ENCODE assay signal across 24 cellular contexts in the genomic region with DNA sequence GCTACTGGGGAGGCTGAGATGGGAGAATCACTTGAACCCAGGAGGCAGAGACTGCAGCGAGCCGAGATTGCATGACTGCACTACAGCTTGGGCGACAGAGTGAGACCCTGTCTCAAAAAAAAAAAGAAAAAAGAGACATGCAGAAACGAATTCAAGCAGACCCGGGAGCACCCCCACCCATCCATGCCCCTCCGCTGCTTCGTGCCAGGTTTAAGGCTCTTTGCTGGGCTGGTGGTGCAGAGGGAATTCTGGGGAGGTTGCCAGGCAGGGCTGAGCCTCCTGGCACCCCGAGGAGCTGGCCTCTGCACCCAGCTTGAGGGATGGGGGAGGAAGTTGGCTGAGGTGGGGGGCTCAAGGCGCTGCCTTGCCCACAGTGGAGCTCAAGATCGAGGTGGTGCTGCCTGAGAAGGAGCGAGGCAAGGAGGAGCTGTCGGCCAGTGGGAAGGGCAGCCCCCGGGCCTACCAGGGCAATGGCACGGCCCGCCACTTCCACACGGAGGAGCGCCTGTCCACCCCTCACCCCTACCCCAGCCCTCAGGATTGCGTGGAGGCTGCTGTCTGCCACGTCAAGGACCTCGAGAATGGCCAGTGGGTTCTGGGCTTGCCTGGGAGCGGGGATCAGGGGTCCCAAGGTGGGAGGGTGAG. TPM values are rescaled to one million over a fixed set of nuclear protein-coding genes. Genes with fewer than 3 reads are reported as not detected.
DNase-seq lines count a peak whose midpoint lies in the region; TF ChIP-seq lines count a peak whose summit lies in the region.
"Had no signal": no experiment of that assay in that cellular context is flagged by ENCODE, and none has a peak within 500 bp of the region (broad histone marks: within the 10 kb centered on the region; RNA-seq: fewer than 3 reads in every experiment).

No MANE protein-coding gene starts in this region.

- H3K36me3 Mint-ChIP-seq in brain (no peaks in the 10 kb centered on the region), mesothelial cell of epicardium (no peaks in the 10 kb centered on the region)
- H3K36me3 Mint-ChIP-seq: CD8-positive, alpha-beta memory T cell had no signal

- no peaks in the 10 kb centered on the region for H3K4me1 ChIP-seq in HEK293 (ENCODE audit: control insufficient read depth, insufficient read depth, low read length)
- H3K4me1 ChIP-seq in osteoblast (ENCODE audit: insufficient read depth, low read length), result no peaks in the 10 kb centered on the region

- no peak overlapping the region for H3K4me3 Mint-ChIP-seq in brain
- H3K4me3 Mint-ChIP-seq in mesothelial cell of epicardium, result no peak overlapping the region
- H3K4me3 Mint-ChIP-seq: CD8-positive, alpha-beta memory T cell; GM23338; H9; HFFc6 had no signal

- no peaks in the 10 kb centered on the region for H3K27me3 ChIP-seq in osteoblast (ENCODE audit: insufficient read depth, low read length)
- H3K27me3 ChIP-seq: MG63 had no signal

- H3K4me3 ChIP-seq in HEK293 (ENCODE audit: low read depth, low read length) (no peak overlapping the region), osteoblast (ENCODE audit: insufficient read depth, low read length) (no peak overlapping the region)
- H3K4me3 ChIP-seq: GM12878, GM23338, MG63 had no signal

- H2AFZ ChIP-seq in osteoblast (ENCODE audit: low read length), result no peak overlapping the region
- H2AFZ ChIP-seq: GM23338 had no signal

- no peak overlapping the region for H3K27ac ChIP-seq in HEK293 (ENCODE audit: extremely low read depth, low read depth, low read length)
- H3K27ac ChIP-seq in osteoblast (ENCODE audit: low read depth, low read length), result no peak overlapping the region
- H3K27ac ChIP-seq: C4-2B had no signal

- H4K20me1 ChIP-seq in osteoblast (ENCODE audit: insufficient read depth, low read length), result no peaks in the 10 kb centered on the region

- TF ChIP-seq CTCF in HEK293 (tag by site-specific recombination; IDR thresholded peaks at IDR 0.05) (no peak), brain (conservative IDR thresholded peaks at IDR 0.05) (no peak), osteoblast (IDR thresholded peaks at IDR 0.05; ENCODE audit: extremely low read depth, low read depth, low read length) (no peak), mesothelial cell of epicardium (IDR thresholded peaks at IDR 0.05; ENCODE audit: unreplicated experiment) (no peak)

- H3K36me3 ChIP-seq in HEK293 (ENCODE audit: control insufficient read depth in 2 of 2, insufficient read depth in 1 of 2, low read length in 2 of 2) (no peaks in the 10 kb centered on the region), osteoblast (ENCODE audit: insufficient read depth, low read length) (no peaks in the 10 kb centered on the region)
- H3K36me3 ChIP-seq: MG63 had no signal

- no peaks in the 10 kb centered on the region for H3K79me2 ChIP-seq in osteoblast (ENCODE audit: insufficient read depth, low read length)

- peak; percentile 57 for DNase-seq in osteoblast (ENCODE audit: insufficient read length, low spot score, missing footprints)
- no peak for DNase-seq in stimulated activated CD4-positive, alpha-beta T cell treated with anti-CD3 and anti-CD28 coated beads, Interleukin-1b, Interleukin-23, amount 100 ng/mL, for 48 hours
- DNase-seq in mesothelial cell of epicardium (ENCODE audit: low spot score in 2 of 2, unreplicated experiment in 2 of 2), result no peak
- DNase-seq: CD8-positive, alpha-beta memory T cell; DMS 273 treated with DMSO at 0.1 percent for 48 hours; DMS79; GDM1; H9; KG1; MG63; NCI-H1105 treated with DMSO at 0.1 percent for 48 hours; NCI-H146; NCI-H1930; NCI-H446; NCI-H524 treated with DMSO at 0.1 percent for 48 hours; NCI-H774; SK-N-SH had no signal

- CTCF ChIA-PET in HEK293 (lab: Yijun Ruan, JAX), result interaction anchor here (0.6 to 2.0 kb wide), 6 partner anchors 9 to 640 kb away, joined by 3 to 8 read pairs (median 4); partner anchors contain the start of genes CRKL and LZTR1

- H3K4me2 ChIP-seq in osteoblast (ENCODE audit: insufficient read depth, low read length), result no peak overlapping the region
- H3K4me2 ChIP-seq: GM23338, SK-N-SH had no signal

- H3K27ac Mint-ChIP-seq in brain (peak overlapping the region in 3 of 5 experiments; percentile 24 to 77 (median 57)), mesothelial cell of epicardium (no peak overlapping the region)
- H3K27ac Mint-ChIP-seq: CD8-positive, alpha-beta memory T cell; GM23338; H9; HFFc6 had no signal

- peaks cover 26% of the 10 kb centered on the region for H3K4me1 Mint-ChIP-seq in brain
- H3K4me1 Mint-ChIP-seq in mesothelial cell of epicardium, result no peaks in the 10 kb centered on the region
- H3K4me1 Mint-ChIP-seq: CD8-positive, alpha-beta memory T cell had no signal

- H3K9me3 ChIP-seq in HEK293 (ENCODE audit: control insufficient read depth, insufficient read depth, low read depth, low read length), result no peaks in the 10 kb centered on the region
- H3K9me3 ChIP-seq in osteoblast (ENCODE audit: low read depth, low read length), result no peaks in the 10 kb centered on the region
- H3K9me3 ChIP-seq: MG63, SK-N-SH had no signal

- H3K9me3 Mint-ChIP-seq in brain (peaks cover 0 to 2% (median 0%) of the 10 kb centered on the region in 5 experiments), mesothelial cell of epicardium (no peaks in the 10 kb centered on the region)
- H3K9me3 Mint-ChIP-seq: CD8-positive, alpha-beta memory T cell had no signal

- no peaks in the 10 kb centered on the region for H3K27me3 Mint-ChIP-seq in brain
- peaks cover 5% of the 10 kb centered on the region for H3K27me3 Mint-ChIP-seq in mesothelial cell of epicardium (ENCODE audit: low read depth)

- POLR2A ChIA-PET in HEK293 (lab: Yijun Ruan, JAX), result interaction anchor here (0.6 to 3.4 kb wide), 5 partner anchors 9 to 129 kb away, joined by 4 to 27 read pairs (median 4); partner anchors contain the start of gene LZTR1

TF ChIP-seq in HEK293, 187 proteins besides CTCF, POLR2A, EP300 and RAD21:
- TF ChIP-seq ZFP41 (tag by site-specific recombination; IDR thresholded peaks at IDR 0.05; ENCODE audit: borderline replicate concordance) (no peak), ZIC2 (tag by site-specific recombination; IDR thresholded peaks at IDR 0.05) (no peak), PRDM10 (tag by site-specific recombination; IDR thresholded peaks at IDR 0.05) (0 out of 2 replicates have a peak, but pooled peaks have one; percentile 11)

RNA-seq across cellular contexts. Expression of gene AIFM3, which starts 6.0 kb away (rescaled TPM):
- 33.8 TPM for polyA plus RNA-seq in brain (ENCODE audit: insufficient read depth, low read depth, low replicate concordance)
- total RNA-seq in osteoblast, result 0.59 and 0.72 TPM in 2 replicates
- total RNA-seq in mesothelial cell of epicardium, result 2.4 to 3.2 TPM (median 2.5 TPM) in 3 replicates
- total RNA-seq: A673 had no signal
- polyA plus RNA-seq: CD8-positive, alpha-beta memory T cell had no signal

RNA-seq across cellular contexts. Expression of gene LZTR1, which starts 9.0 kb away (rescaled TPM):
- polyA plus RNA-seq in brain (ENCODE audit: insufficient read depth, low read depth, low replicate concordance), result 25.4 TPM
- total RNA-seq in osteoblast (56.8 and 58.0 TPM in 2 replicates), mesothelial cell of epicardium (92.3 to 101 TPM (median 97.3 TPM) in 3 replicates)

RNA-seq across cellular contexts. Expression of gene THAP7, which starts 28.9 kb away (rescaled TPM):
- 57.9 TPM for polyA plus RNA-seq in brain (ENCODE audit: insufficient read depth, low read depth, low replicate concordance)
- total RNA-seq in osteoblast (23.9 and 24.2 TPM in 2 replicates), mesothelial cell of epicardium (19.7 to 22.8 TPM (median 22.0 TPM) in 3 replicates)

RNA-seq across cellular contexts. Expression of gene P2RX6, which starts 41.9 kb away (rescaled TPM):
- 3.5 TPM for polyA plus RNA-seq in brain (ENCODE audit: insufficient read depth, low read depth, low replicate concordance)
- 3.2 and 5.1 TPM in 2 replicates for total RNA-seq in osteoblast
- 0.72 to 1.1 TPM (median 0.88 TPM) in 3 replicates for total RNA-seq in mesothelial cell of epicardium
- total RNA-seq: GM23338, H9 had no signal
- polyA plus RNA-seq: GM23338 had no signal

RNA-seq across cellular contexts. Expression of gene CRKL, which starts 55.8 kb away (rescaled TPM):
- polyA plus RNA-seq in brain (ENCODE audit: insufficient read depth, low read depth, low replicate concordance), result 39.0 TPM
- total RNA-seq in osteoblast (31.2 and 38.4 TPM in 2 replicates), mesothelial cell of epicardium (72.3 to 78.5 TPM (median 75.1 TPM) in 3 replicates)
